ENCODE assay signal across 16 cellular contexts in genomic region chr3:130843441-130843840, GRCh38. TPM values are rescaled to one million over a fixed set of nuclear protein-coding genes. Genes with fewer than 3 reads are reported as not detected.
A peak's percentile ranks its signal among the peaks of the same experiment; 100 is the strongest.
DNase-seq lines count a peak whose midpoint lies in the region; ATAC-seq and TF ChIP-seq lines count a peak whose summit lies in the region.
"Had no signal": no experiment of that assay in that cellular context is flagged by ENCODE, and none has a peak within 500 bp of the region (broad histone marks: within the 10 kb centered on the region; RNA-seq: fewer than 3 reads in every experiment).

No MANE protein-coding gene starts in this region.

- H3K27ac ChIP-seq in caudate nucleus (ENCODE audit: low read depth, low read length), result peak overlapping the region; percentile 11
- H3K27ac ChIP-seq in hepatocyte, result no peak overlapping the region
- H3K27ac ChIP-seq in gastrocnemius medialis, result peak overlapping the region; percentile 80 to 89 (median 84)
- H3K27ac ChIP-seq: BLaER1 had no signal

- H3K9me2 ChIP-seq in hepatocyte (replicated peaks; ENCODE audit: insufficient read depth), result no peaks in the 10 kb centered on the region

- H3K4me3 ChIP-seq in hepatocyte (no peak overlapping the region), gastrocnemius medialis (no peak overlapping the region)
- H3K4me3 ChIP-seq: BLaER1 had no signal

- H3K79me2 ChIP-seq in hepatocyte, result no peaks in the 10 kb centered on the region

- peak in 1 of 2 donors; percentile 10 for TF ChIP-seq POLR2A in gastrocnemius medialis (IDR thresholded peaks at IDR 0.05)

- no peak for TF ChIP-seq CTCF in hepatocyte (IDR thresholded peaks at IDR 0.05; ENCODE audit: poor library complexity)
- no peak for TF ChIP-seq CTCF in gastrocnemius medialis (IDR thresholded peaks at IDR 0.05 in 4 of 5, conservative IDR thresholded peaks at IDR 0.05 in 1 of 5)

- intact Hi-C loops in gastrocnemius medialis (cut with DNase I; ENCODE audit: low total_unique reads), result no loop called here
- intact Hi-C loops in posterior cingulate gyrus (cut with DNase I), result no loop called here

- H3K4me2 ChIP-seq in hepatocyte, result no peak overlapping the region
- H3K4me2 ChIP-seq: BLaER1 had no signal

- H4K20me1 ChIP-seq in hepatocyte (ENCODE audit: insufficient read depth, poor library complexity, severe bottlenecking), result no peaks in the 10 kb centered on the region
- H4K20me1 ChIP-seq: BLaER1 had no signal

- DNase-seq in NCI-H2107 treated with DMSO at 0.1 percent for 48 hours (lab: John Stamatoyannopoulos, UW; ENCODE audit: unreplicated experiment) (peak; percentile 79), caudate nucleus (lab: John Stamatoyannopoulos, UW) (peak in 3 of 61 donors; percentile 12 to 28 (median 15)), hepatocyte (ENCODE audit: low spot score) (peak; percentile 5), gastrocnemius medialis (peak; percentile 77 to 86), posterior cingulate gyrus (no peak), UCSD-AML1 (lab: John Stamatoyannopoulos, UW; ENCODE audit: unreplicated experiment) (no peak)
- DNase-seq: CD8-positive, alpha-beta memory T cell; NCI-H146; NCI-H2171; NCI-H446 treated with DMSO at 0.1 percent for 48 hours; NCI-H748 treated with DMSO at 0.1 percent for 48 hours; SHP77 treated with DMSO at 0.1 percent for 48 hours had no signal

- H2AFZ ChIP-seq in hepatocyte, result no peak overlapping the region

- H3K9me3 ChIP-seq in hepatocyte (ENCODE audit: low read depth) (no peaks in the 10 kb centered on the region), gastrocnemius medialis (no peaks in the 10 kb centered on the region)
- H3K9me3 ChIP-seq: BLaER1 had no signal

- ATAC-seq in gastrocnemius medialis, result peak; percentile 93 to 94
- no peak for ATAC-seq in HG02938 (IDR thresholded peaks at IDR 0.05; ENCODE audit: unreplicated experiment)
- no peak for ATAC-seq in GM21786 (IDR thresholded peaks at IDR 0.05; ENCODE audit: unreplicated experiment)
- ATAC-seq: Panc1 had no signal

- H3K36me3 ChIP-seq in hepatocyte (replicated peaks; ENCODE audit: insufficient read depth, low read depth), result no peaks in the 10 kb centered on the region
- H3K36me3 ChIP-seq in gastrocnemius medialis, result no peaks in the 10 kb centered on the region
- H3K36me3 ChIP-seq: BLaER1 had no signal

- no peaks in the 10 kb centered on the region for H3K4me1 ChIP-seq in hepatocyte (ENCODE audit: insufficient read depth)
- H3K4me1 ChIP-seq in gastrocnemius medialis, result peaks cover 53 to 60% of the 10 kb centered on the region in 2 donors

- WGBS in hepatocyte (ENCODE audit: low lambda C conversion rate, missing lambda C conversion rate), result 89% methylated on average over 1 of the region's 1 CpG

- in situ Hi-C loops in gastrocnemius medialis (cut with MboI; ENCODE audit: low sequenced_read_pairs in 4 of 4), result no loop called here

- no peaks in the 10 kb centered on the region for H3K27me3 ChIP-seq in hepatocyte
- H3K27me3 ChIP-seq in gastrocnemius medialis, result no peaks in the 10 kb centered on the region
- H3K27me3 ChIP-seq: BLaER1 had no signal

RNA-seq across cellular contexts. Expression of gene ATP2C1, which starts 50.4 kb away (rescaled TPM):
- total RNA-seq in hepatocyte (88.2 and 99.4 TPM in 2 replicates), gastrocnemius medialis (10 to 100 TPM; 25.1 to 41.7 (median 26.4) TPM)
- 31.5 and 33.4 TPM in 2 replicates for polyA plus RNA-seq in hepatocyte

Comparison
In these comparisons a context has a peak if more than half of its experiments do, and no peak if none do; other contexts are left out.
1. DNase-seq: peak in NCI-H2107 treated with DMSO at 0.1 percent for 48 hours (single experiment), hepatocyte (single experiment) and gastrocnemius medialis (2 of 2); none in posterior cingulate gyrus (0 of 10) and UCSD-AML1 (single experiment).
2. ATAC-seq: peak in gastrocnemius medialis (2 of 2); none in HG02938 (single experiment) and GM21786 (single experiment).